ENCODE assay signal across 14 cellular contexts in genomic region chr12:79115743-79116142, GRCh38.
"Had no signal": no experiment of that assay in that cellular context is flagged by ENCODE, and none has a peak within 500 bp of the region (broad histone marks: within the 10 kb centered on the region; RNA-seq: fewer than 3 reads in every experiment).

No MANE protein-coding gene starts in this region.

- DNase-seq: activated CD4-positive, alpha-beta memory T cell treated with anti-CD3 and anti-CD28 coated beads, Interleukin-2, amount 10 ng/mL, durations not matched to agents 7 days and 5 days; activated CD4-positive, alpha-beta T cell treated with anti-CD3 and anti-CD28 coated beads for 4 hours; activated effector memory CD4-positive, alpha-beta T cell treated with anti-CD3 and anti-CD28 coated beads, Interleukin-2, amount 50 U/mL, for 16 hours; activated T-cell treated with anti-CD3 and anti-CD28 coated beads, Interleukin-2, amount 50 U/mL, for 4 hours; caudate nucleus; kidney; left ventricle myocardium inferior; mesenchymal stem cell; natural killer cell; sigmoid colon; stimulated activated CD4-positive, alpha-beta T cell treated with anti-CD3 and anti-CD28 coated beads, Interleukin-2, amount 100 ng/mL, for 48 hours; stimulated activated naive CD4-positive, alpha-beta T cell; tibial artery had no signal

- ATAC-seq: activated naive CD4-positive, alpha-beta T cell treated with anti-CD3 and anti-CD28 coated beads, Interleukin-2, amount 50 U/mL, for 72 hours; activated T-cell treated with anti-CD3 and anti-CD28 coated beads, Interleukin-2, amount 50 U/mL, for 4 hours; natural killer cell had no signal
